Comparison of ENCODE assay signal across 15 cellular contexts in the genomic region with DNA sequence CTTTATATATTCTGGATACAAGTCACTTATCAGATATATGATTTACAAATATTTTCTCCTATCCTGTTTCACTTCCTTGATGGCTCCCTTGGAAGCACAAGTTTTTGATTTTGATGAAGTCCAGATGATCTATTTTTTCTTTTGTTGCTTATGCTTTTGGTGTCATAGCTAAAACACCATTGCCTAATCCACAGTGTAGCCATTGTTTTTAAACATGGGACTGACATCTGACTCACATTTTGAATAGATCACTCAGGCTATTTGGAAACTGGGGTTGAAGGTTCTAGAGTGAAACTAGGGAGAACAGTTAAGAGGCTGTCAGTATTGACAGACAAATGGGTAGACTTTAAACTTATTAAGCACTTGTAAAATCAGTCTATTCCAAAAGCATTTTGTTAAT. TPM values are rescaled to one million over a fixed set of nuclear protein-coding genes. Genes with fewer than 3 reads are reported as not detected.
DNase-seq lines count a peak whose midpoint lies in the region; TF ChIP-seq lines count a peak whose summit lies in the region.
"Had no signal": no experiment of that assay in that cellular context is flagged by ENCODE, and none has a peak within 500 bp of the region (broad histone marks: within the 10 kb centered on the region; RNA-seq: fewer than 3 reads in every experiment).

No MANE protein-coding gene starts in this region.

- no peaks in the 10 kb centered on the region for H4K20me1 ChIP-seq in OCI-LY7 (ENCODE audit: insufficient read depth, low read length)

- intact Hi-C loops in OCI-LY7 (cut with micrococcal nuclease; ENCODE audit: unreplicated experiment) = no loop called here

- H2AFZ ChIP-seq in ACC112 (ENCODE audit: low read length, unreplicated experiment) (no peak overlapping the region), OCI-LY7 (ENCODE audit: low read length) (no peak overlapping the region)

- CTCF ChIA-PET in OCI-LY7 (lab: Charles Lee; ENCODE audit: unreplicated experiment) = no interaction called here

- H3K4me1 ChIP-seq in ACC112 (ENCODE audit: control insufficient read depth, insufficient read depth, low read length, unreplicated experiment) (peaks cover 45% of the 10 kb centered on the region), tibial nerve (peaks cover 0 to 8% (median 3%) of the 10 kb centered on the region in 4 donors), OCI-LY7 (ENCODE audit: insufficient read depth, low read length, poor library complexity, severe bottlenecking) (no peaks in the 10 kb centered on the region)
- no peaks in the 10 kb centered on the region for H3K4me1 ChIP-seq in effector memory CD4-positive, alpha-beta T cell (ENCODE audit: control insufficient read depth, insufficient read depth, low read length, poor library complexity, severe bottlenecking)

- peak in 1 of 2 donors; percentile 29 for TF ChIP-seq EP300 in tibial nerve (IDR thresholded peaks at IDR 0.05)

- H3K4me3 ChIP-seq in ACC112 (ENCODE audit: low read depth, low read length) (no peak overlapping the region), HL-60 (replicated peaks; ENCODE audit: insufficient read depth, low read length) (no peak overlapping the region), tibial nerve (no peak overlapping the region), OCI-LY7 (ENCODE audit: low read depth, low read length, poor library complexity, severe bottlenecking) (no peak overlapping the region)
- H3K4me3 ChIP-seq in effector memory CD4-positive, alpha-beta T cell (ENCODE audit: insufficient read depth, low read depth, low read length, poor library complexity, severe bottlenecking) = no peak overlapping the region
- H3K4me3 ChIP-seq: transverse colon had no signal

- H3K79me2 ChIP-seq in ACC112 (ENCODE audit: control insufficient read depth, insufficient read depth, low read length, unreplicated experiment) (peaks cover 94% of the 10 kb centered on the region), OCI-LY7 (ENCODE audit: insufficient read depth, low read depth, low read length) (no peaks in the 10 kb centered on the region)

- H3K27me3 ChIP-seq in ACC112 (ENCODE audit: insufficient read depth, low read length) (no peaks in the 10 kb centered on the region), HL-60 (ENCODE audit: insufficient read depth, poor library complexity, severe bottlenecking) (no peaks in the 10 kb centered on the region), tibial nerve (no peaks in the 10 kb centered on the region)
- H3K27me3 ChIP-seq in effector memory CD4-positive, alpha-beta T cell (replicated peaks; ENCODE audit: control insufficient read depth, insufficient read depth, low read length, poor library complexity, severe bottlenecking) = no peaks in the 10 kb centered on the region
- H3K27me3 ChIP-seq: transverse colon had no signal

- TF ChIP-seq POLR2A in tibial nerve (IDR thresholded peaks at IDR 0.05) = no peak

- H3K9me3 ChIP-seq in tibial nerve (no peaks in the 10 kb centered on the region), OCI-LY7 (ENCODE audit: low read length) (no peaks in the 10 kb centered on the region)
- H3K9me3 ChIP-seq in effector memory CD4-positive, alpha-beta T cell (ENCODE audit: control insufficient read depth, low read length) = no peaks in the 10 kb centered on the region
- H3K9me3 ChIP-seq: transverse colon had no signal

- POLR2A ChIA-PET in OCI-LY7 (lab: Charles Lee) = no interaction called here

- H3K36me3 ChIP-seq in ACC112 (ENCODE audit: insufficient read depth, low read length) = no peaks in the 10 kb centered on the region
- H3K36me3 ChIP-seq in tibial nerve = no peaks in the 10 kb centered on the region
- no peaks in the 10 kb centered on the region for H3K36me3 ChIP-seq in OCI-LY7 (ENCODE audit: insufficient read depth, low read length)
- H3K36me3 ChIP-seq in effector memory CD4-positive, alpha-beta T cell (ENCODE audit: control insufficient read depth, insufficient read depth, low read length) = no peaks in the 10 kb centered on the region
- H3K36me3 ChIP-seq: transverse colon had no signal

- peak overlapping the region; percentile 37 for H3K27ac ChIP-seq in ACC112 (ENCODE audit: low read depth, low read length)
- H3K27ac ChIP-seq in HL-60 (replicated peaks) = peak overlapping the region; percentile 61
- no peak overlapping the region for H3K27ac ChIP-seq in tibial nerve
- H3K27ac ChIP-seq in OCI-LY7 (ENCODE audit: low read depth, low read length, poor library complexity, severe bottlenecking) = no peak overlapping the region
- no peak overlapping the region for H3K27ac ChIP-seq in effector memory CD4-positive, alpha-beta T cell (ENCODE audit: insufficient read depth, low read length, poor library complexity, severe bottlenecking)
- H3K27ac ChIP-seq: transverse colon had no signal

- no peak overlapping the region for H3K4me2 ChIP-seq in OCI-LY7 (ENCODE audit: low read length)

- no peak for TF ChIP-seq CTCF in HL-60 (IDR thresholded peaks at IDR 0.05; ENCODE audit: insufficient read depth, low read length)
- no peak for TF ChIP-seq CTCF in tibial nerve (IDR thresholded peaks at IDR 0.05)
- TF ChIP-seq CTCF in OCI-LY7 (conservative IDR thresholded peaks at IDR 0.05; ENCODE audit: low read length) = no peak

- no peaks in the 10 kb centered on the region for H3K9me2 ChIP-seq in OCI-LY7 (ENCODE audit: insufficient read depth, low read length)

- DNase-seq in HL-60 (ENCODE audit: low read depth in 1 of 2, low spot score in 1 of 2) (no peak), amniotic epithelial cell (ENCODE audit: low read depth) (peak; percentile 41), foreskin melanocyte (peak; percentile 73), tibial nerve (ENCODE audit: low spot score in 2 of 2) (no peak), OCI-LY7 (ENCODE audit: low spot score) (no peak), NCI-H2107 (lab: John Stamatoyannopoulos, UW) (no peak)
- DNase-seq in effector memory CD4-positive, alpha-beta T cell = no peak
- DNase-seq: activated CD4-positive, alpha-beta T cell treated with anti-CD3 and anti-CD28 coated beads for 48 hours; islet precursor cell; NCI-H2227 treated with DMSO at 0.1 percent for 48 hours; nucleus accumbens; SHP77 treated with DMSO at 0.1 percent for 48 hours; T1000; transverse colon had no signal

- BruUV-seq in OCI-LY7 (replicated peaks; lab: Mats Ljungman, UMichigan) = no TSS peak

RNA-seq across cellular contexts. Expression of a gene that starts 16.6 kb away (rescaled TPM):
- total RNA-seq in tibial nerve = 10 to 100 TPM; 16.1 to 24.9 (median 19.5) TPM
- total RNA-seq in OCI-LY7 (2014; rRNA removed; shearing (Covaris generic)) = 0.16 and 0.18 TPM in 2 replicates
- total RNA-seq in OCI-LY7 (2022) = 0.70 and 1.4 TPM in 2 replicates

Comparison
In these comparisons a context has a peak if more than half of its experiments do, and no peak if none do; other contexts are left out.
1. H3K27ac ChIP-seq: peak in ACC112 (single experiment) and HL-60 (single experiment); none in tibial nerve (0 of 4), OCI-LY7 (single experiment) and effector memory CD4-positive, alpha-beta T cell (single experiment).
2. DNase-seq: peak in amniotic epithelial cell (single experiment) and foreskin melanocyte (single experiment); none in HL-60 (0 of 2), tibial nerve (0 of 2), OCI-LY7 (single experiment), effector memory CD4-positive, alpha-beta T cell (0 of 3) and NCI-H2107 (single experiment).
3. RNA of a gene that starts 16.6 kb away (total RNA-seq): 16.1 to 24.9 TPM in tibial nerve; 0.16 to 1.4 TPM in OCI-LY7; every median in the first group is over 4 times any median in the second.